ENCODE assay signal across 1 cellular context in genomic region chr10:51928182-51928581, GRCh38.
TF ChIP-seq lines count a peak whose summit lies in the region.

No MANE protein-coding gene starts in this region.

TF ChIP-seq in H1, 55 proteins besides CTCF, POLR2A, EP300 and RAD21 (continued from another document):
- TF ChIP-seq, protein P1, sequence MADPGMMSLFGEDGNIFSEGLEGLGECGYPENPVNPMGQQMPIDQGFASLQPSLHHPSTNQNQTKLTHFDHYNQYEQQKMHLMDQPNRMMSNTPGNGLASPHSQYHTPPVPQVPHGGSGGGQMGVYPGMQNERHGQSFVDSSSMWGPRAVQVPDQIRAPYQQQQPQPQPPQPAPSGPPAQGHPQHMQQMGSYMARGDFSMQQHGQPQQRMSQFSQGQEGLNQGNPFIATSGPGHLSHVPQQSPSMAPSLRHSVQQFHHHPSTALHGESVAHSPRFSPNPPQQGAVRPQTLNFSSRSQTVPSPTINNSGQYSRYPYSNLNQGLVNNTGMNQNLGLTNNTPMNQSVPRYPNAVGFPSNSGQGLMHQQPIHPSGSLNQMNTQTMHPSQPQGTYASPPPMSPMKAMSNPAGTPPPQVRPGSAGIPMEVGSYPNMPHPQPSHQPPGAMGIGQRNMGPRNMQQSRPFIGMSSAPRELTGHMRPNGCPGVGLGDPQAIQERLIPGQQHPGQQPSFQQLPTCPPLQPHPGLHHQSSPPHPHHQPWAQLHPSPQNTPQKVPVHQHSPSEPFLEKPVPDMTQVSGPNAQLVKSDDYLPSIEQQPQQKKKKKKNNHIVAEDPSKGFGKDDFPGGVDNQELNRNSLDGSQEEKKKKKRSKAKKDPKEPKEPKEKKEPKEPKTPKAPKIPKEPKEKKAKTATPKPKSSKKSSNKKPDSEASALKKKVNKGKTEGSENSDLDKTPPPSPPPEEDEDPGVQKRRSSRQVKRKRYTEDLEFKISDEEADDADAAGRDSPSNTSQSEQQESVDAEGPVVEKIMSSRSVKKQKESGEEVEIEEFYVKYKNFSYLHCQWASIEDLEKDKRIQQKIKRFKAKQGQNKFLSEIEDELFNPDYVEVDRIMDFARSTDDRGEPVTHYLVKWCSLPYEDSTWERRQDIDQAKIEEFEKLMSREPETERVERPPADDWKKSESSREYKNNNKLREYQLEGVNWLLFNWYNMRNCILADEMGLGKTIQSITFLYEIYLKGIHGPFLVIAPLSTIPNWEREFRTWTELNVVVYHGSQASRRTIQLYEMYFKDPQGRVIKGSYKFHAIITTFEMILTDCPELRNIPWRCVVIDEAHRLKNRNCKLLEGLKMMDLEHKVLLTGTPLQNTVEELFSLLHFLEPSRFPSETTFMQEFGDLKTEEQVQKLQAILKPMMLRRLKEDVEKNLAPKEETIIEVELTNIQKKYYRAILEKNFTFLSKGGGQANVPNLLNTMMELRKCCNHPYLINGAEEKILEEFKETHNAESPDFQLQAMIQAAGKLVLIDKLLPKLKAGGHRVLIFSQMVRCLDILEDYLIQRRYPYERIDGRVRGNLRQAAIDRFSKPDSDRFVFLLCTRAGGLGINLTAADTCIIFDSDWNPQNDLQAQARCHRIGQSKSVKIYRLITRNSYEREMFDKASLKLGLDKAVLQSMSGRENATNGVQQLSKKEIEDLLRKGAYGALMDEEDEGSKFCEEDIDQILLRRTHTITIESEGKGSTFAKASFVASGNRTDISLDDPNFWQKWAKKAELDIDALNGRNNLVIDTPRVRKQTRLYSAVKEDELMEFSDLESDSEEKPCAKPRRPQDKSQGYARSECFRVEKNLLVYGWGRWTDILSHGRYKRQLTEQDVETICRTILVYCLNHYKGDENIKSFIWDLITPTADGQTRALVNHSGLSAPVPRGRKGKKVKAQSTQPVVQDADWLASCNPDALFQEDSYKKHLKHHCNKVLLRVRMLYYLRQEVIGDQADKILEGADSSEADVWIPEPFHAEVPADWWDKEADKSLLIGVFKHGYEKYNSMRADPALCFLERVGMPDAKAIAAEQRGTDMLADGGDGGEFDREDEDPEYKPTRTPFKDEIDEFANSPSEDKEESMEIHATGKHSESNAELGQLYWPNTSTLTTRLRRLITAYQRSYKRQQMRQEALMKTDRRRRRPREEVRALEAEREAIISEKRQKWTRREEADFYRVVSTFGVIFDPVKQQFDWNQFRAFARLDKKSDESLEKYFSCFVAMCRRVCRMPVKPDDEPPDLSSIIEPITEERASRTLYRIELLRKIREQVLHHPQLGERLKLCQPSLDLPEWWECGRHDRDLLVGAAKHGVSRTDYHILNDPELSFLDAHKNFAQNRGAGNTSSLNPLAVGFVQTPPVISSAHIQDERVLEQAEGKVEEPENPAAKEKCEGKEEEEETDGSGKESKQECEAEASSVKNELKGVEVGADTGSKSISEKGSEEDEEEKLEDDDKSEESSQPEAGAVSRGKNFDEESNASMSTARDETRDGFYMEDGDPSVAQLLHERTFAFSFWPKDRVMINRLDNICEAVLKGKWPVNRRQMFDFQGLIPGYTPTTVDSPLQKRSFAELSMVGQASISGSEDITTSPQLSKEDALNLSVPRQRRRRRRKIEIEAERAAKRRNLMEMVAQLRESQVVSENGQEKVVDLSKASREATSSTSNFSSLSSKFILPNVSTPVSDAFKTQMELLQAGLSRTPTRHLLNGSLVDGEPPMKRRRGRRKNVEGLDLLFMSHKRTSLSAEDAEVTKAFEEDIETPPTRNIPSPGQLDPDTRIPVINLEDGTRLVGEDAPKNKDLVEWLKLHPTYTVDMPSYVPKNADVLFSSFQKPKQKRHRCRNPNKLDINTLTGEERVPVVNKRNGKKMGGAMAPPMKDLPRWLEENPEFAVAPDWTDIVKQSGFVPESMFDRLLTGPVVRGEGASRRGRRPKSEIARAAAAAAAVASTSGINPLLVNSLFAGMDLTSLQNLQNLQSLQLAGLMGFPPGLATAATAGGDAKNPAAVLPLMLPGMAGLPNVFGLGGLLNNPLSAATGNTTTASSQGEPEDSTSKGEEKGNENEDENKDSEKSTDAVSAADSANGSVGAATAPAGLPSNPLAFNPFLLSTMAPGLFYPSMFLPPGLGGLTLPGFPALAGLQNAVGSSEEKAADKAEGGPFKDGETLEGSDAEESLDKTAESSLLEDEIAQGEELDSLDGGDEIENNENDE (IDR thresholded peaks at IDR 0.05; ENCODE audit: insufficient replicate concordance, low read length) = no peak
- no peak for TF ChIP-seq EGR1 (IDR thresholded peaks at IDR 0.05; ENCODE audit: borderline replicate concordance, low read depth, low read length)
TF ChIP-seq in H1: peak in this region for 0.
